Comparison of ENCODE assay signal across 8 cellular contexts in the genomic region with DNA sequence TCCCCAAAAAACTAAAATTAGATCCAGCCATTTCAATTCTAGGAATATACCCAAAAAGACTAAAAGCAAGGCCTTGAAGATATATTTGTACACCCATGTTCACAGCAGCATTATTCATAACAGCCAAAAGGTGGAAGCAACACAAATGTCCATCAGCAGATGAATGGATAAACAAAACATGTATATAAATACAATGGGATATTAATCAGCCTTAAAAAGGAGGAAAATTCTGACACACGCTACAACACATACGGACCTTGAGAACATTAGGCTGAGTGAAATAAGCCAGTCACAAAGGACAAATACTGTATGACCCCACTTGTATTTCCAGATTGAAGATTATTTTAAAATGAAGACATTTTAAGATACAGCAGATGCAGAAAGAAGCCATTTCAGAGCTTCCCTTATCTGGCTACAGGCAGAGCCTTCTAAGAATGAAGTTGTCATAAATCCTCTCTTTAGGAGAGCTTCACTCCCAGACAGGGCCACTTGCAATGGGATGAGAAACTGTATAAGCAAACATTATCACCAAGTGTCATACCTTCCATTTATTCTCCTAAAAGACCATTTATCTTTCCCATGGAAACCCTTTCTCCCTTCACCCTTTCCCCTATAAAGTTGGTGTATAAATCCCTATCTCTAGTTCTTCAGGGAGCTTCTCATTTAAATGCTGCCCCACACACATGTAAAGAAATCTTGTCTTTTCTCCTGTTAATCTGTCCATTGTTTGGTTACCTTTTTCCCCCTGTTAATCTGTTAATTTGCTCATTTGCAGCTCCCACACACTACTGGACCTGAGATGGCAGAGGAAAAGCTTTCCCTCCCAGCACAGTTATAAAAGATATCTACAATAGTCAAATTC.
"Had no signal": no experiment of that assay in that cellular context is flagged by ENCODE, and none has a peak within 500 bp of the region (broad histone marks: within the 10 kb centered on the region; RNA-seq: fewer than 3 reads in every experiment).

No MANE protein-coding gene starts in this region.

- H3K4me2 ChIP-seq: GM23338 had no signal

- H2AFZ ChIP-seq: GM23338 had no signal

- H3K9me3 ChIP-seq: HAP-1 had no signal

- H3K27ac Mint-ChIP-seq: GM23338 had no signal

- H3K36me3 ChIP-seq: HAP-1 had no signal

- FAIRE-seq: H1, H54, HTR-8/SVneo had no signal

- H3K4me3 Mint-ChIP-seq: GM23338 had no signal

- H3K4me3 ChIP-seq: GM23338, HAP-1 had no signal

- ATAC-seq: GM23338, HCT116 had no signal

- H3K9me3 Mint-ChIP-seq: GM23338 had no signal

- DNase-seq: IMR-90, KG1 had no signal
